28 cellular contexts compared by ENCODE assay signal in the genomic region with DNA sequence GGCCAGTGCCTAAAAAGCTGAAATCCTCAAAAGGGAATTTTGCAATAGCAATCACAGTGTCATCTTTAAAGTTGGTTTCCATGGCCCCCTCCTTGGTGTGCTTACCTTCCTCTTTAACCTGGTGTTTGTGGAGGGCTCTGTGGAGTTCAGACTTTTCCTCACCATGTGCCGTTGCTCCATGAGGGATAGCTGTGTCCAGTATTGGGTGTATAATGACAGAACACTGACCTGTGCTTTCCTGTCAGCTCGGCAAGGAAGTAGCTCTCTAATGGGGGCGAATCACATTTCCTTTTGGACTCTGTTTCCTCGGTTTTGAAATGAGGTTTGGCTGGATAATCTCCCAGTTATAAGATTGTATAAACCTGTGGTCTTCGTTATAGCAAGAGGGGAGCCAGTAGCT.
"Had no signal": no experiment of that assay in that cellular context is flagged by ENCODE, and none has a peak within 500 bp of the region (broad histone marks: within the 10 kb centered on the region; RNA-seq: fewer than 3 reads in every experiment).

No MANE protein-coding gene starts in this region.

- ATAC-seq: naive thymus-derived CD8-positive, alpha-beta T cell; natural killer cell treated with Interleukin-12 subunit alpha and Interleukin-12 subunit beta and Interleukin-15 and Interleukin-18, amount 100 ng/mL, for 72 hours; pancreas; psoas muscle; right cardiac atrium; stimulated activated effector memory CD8-positive, alpha-beta T cell treated with anti-CD3 and anti-CD28 coated beads, Interleukin-12 subunit alpha, Interleukin-12 subunit beta, amount 100 ng/mL, for 72 hours; stimulated activated naive B cell treated with anti-CD40 and anti-IgM and Interleukin-4, amounts not matched to agents 10 μg/mL and 1 μg/mL and 100 μg/mL, for 72 hours had no signal

- H3K9me3 ChIP-seq: neutrophil, pancreas, psoas muscle, right lobe of liver, sigmoid colon, stomach, thoracic aorta, thyroid gland, tibial nerve, upper lobe of left lung, vagina had no signal

- DNase-seq: naive thymus-derived CD8-positive, alpha-beta T cell; nephron progenitor cell; nucleus accumbens; pancreas; psoas muscle; right cardiac atrium; right lobe of liver; sigmoid colon; small intestine; stimulated activated CD4-positive, alpha-beta T cell treated with anti-CD3 and anti-CD28 coated beads, Interleukin-15, amount 100 ng/mL, for 24 hours; stimulated activated CD4-positive, alpha-beta T cell treated with anti-CD3 and anti-CD28 coated beads, Interleukin-2, amount 100 ng/mL, for 24 hours; stimulated activated CD4-positive, alpha-beta T cell treated with anti-CD3 and anti-CD28 coated beads, Interleukin-2, amount 100 ng/mL, for 48 hours; stimulated activated CD4-positive, alpha-beta T cell treated with anti-CD3 and anti-CD28 coated beads, Interleukin-4, amount 100 ng/mL, for 24 hours; stimulated activated naive B cell treated with anti-CD40 and anti-IgM and Interleukin-4, amounts not matched to agents 10 μg/mL and 1 μg/mL and 100 μg/mL, for 72 hours; stimulated activated naive CD4-positive, alpha-beta T cell treated with Interleukin-2 at 50 U/mL for 16 hours; stomach; thyroid gland; trophoblast cell; upper lobe of left lung had no signal

- H3K27ac Mint-ChIP-seq: naive thymus-derived CD8-positive, alpha-beta T cell; natural killer cell treated with Interleukin-12 subunit alpha and Interleukin-12 subunit beta and Interleukin-15 and Interleukin-18, amount 100 ng/mL, for 72 hours; progenitor cell of endocrine pancreas; stimulated activated effector memory CD8-positive, alpha-beta T cell treated with anti-CD3 and anti-CD28 coated beads, Interleukin-12 subunit alpha, Interleukin-12 subunit beta, amount 100 ng/mL, for 72 hours; stimulated activated naive B cell treated with anti-CD40 and anti-IgM and Interleukin-4, amounts not matched to agents 10 μg/mL and 1 μg/mL and 100 μg/mL, for 72 hours; stimulated activated naive CD8-positive, alpha-beta T cell treated with anti-CD3 and anti-CD28 coated beads, Interleukin-15, Interleukin-2, amounts not matched to agents 100 ng/mL and 50 ng/mL, for 24 hours had no signal

- H3K4me1 Mint-ChIP-seq: naive thymus-derived CD8-positive, alpha-beta T cell; nephron progenitor cell; neural crest cell; stimulated activated effector memory CD8-positive, alpha-beta T cell treated with anti-CD3 and anti-CD28 coated beads, Interleukin-12 subunit alpha, Interleukin-12 subunit beta, amount 100 ng/mL, for 72 hours; stimulated activated naive B cell treated with anti-CD40 and anti-IgM and Interleukin-4, amounts not matched to agents 10 μg/mL and 1 μg/mL and 100 μg/mL, for 72 hours had no signal

- H3K9me3 Mint-ChIP-seq: naive thymus-derived CD8-positive, alpha-beta T cell; natural killer cell treated with Interleukin-12 subunit alpha and Interleukin-12 subunit beta and Interleukin-15 and Interleukin-18, amount 100 ng/mL, for 72 hours; nephron progenitor cell; neural crest cell; stimulated activated effector memory CD8-positive, alpha-beta T cell treated with anti-CD3 and anti-CD28 coated beads, Interleukin-12 subunit alpha, Interleukin-12 subunit beta, amount 100 ng/mL, for 72 hours; stimulated activated naive B cell treated with anti-CD40 and anti-IgM and Interleukin-4, amounts not matched to agents 10 μg/mL and 1 μg/mL and 100 μg/mL, for 72 hours; stimulated activated naive CD8-positive, alpha-beta T cell treated with anti-CD3 and anti-CD28 coated beads, Interleukin-15, Interleukin-2, amounts not matched to agents 100 ng/mL and 50 ng/mL, for 24 hours had no signal

- H3K27me3 Mint-ChIP-seq: naive thymus-derived CD8-positive, alpha-beta T cell; natural killer cell treated with Interleukin-12 subunit alpha and Interleukin-12 subunit beta and Interleukin-15 and Interleukin-18, amount 100 ng/mL, for 72 hours; progenitor cell of endocrine pancreas; stimulated activated naive B cell treated with anti-CD40 and anti-IgM and Interleukin-4, amounts not matched to agents 10 μg/mL and 1 μg/mL and 100 μg/mL, for 72 hours; stimulated activated naive CD8-positive, alpha-beta T cell treated with anti-CD3 and anti-CD28 coated beads, Interleukin-15, Interleukin-2, amounts not matched to agents 100 ng/mL and 50 ng/mL, for 24 hours had no signal

- H3K4me3 Mint-ChIP-seq: naive thymus-derived CD8-positive, alpha-beta T cell; natural killer cell treated with Interleukin-12 subunit alpha and Interleukin-12 subunit beta and Interleukin-15 and Interleukin-18, amount 100 ng/mL, for 72 hours; nephron progenitor cell; neural crest cell; stimulated activated effector memory CD8-positive, alpha-beta T cell treated with anti-CD3 and anti-CD28 coated beads, Interleukin-12 subunit alpha, Interleukin-12 subunit beta, amount 100 ng/mL, for 72 hours; stimulated activated naive B cell treated with anti-CD40 and anti-IgM and Interleukin-4, amounts not matched to agents 10 μg/mL and 1 μg/mL and 100 μg/mL, for 72 hours; stimulated activated naive CD8-positive, alpha-beta T cell treated with anti-CD3 and anti-CD28 coated beads, Interleukin-15, Interleukin-2, amounts not matched to agents 100 ng/mL and 50 ng/mL, for 24 hours had no signal
